17 cellular contexts compared by ENCODE assay signal in genomic region chr2:46050489-46050888, GRCh38.
DNase-seq lines count a peak whose midpoint lies in the region; ATAC-seq and TF ChIP-seq lines count a peak whose summit lies in the region.
"Had no signal": no experiment of that assay in that cellular context is flagged by ENCODE, and none has a peak within 500 bp of the region (broad histone marks: within the 10 kb centered on the region; RNA-seq: fewer than 3 reads in every experiment).

No MANE protein-coding gene starts in this region.

- H3K27me3 ChIP-seq in brain microvascular endothelial cell (replicated peaks) = no peaks in the 10 kb centered on the region
- H3K27me3 ChIP-seq in thoracic aorta (replicated peaks; ENCODE audit: insufficient read depth) = no peaks in the 10 kb centered on the region

- H3K36me3 ChIP-seq in brain microvascular endothelial cell (replicated peaks) = no peaks in the 10 kb centered on the region
- no peaks in the 10 kb centered on the region for H3K36me3 ChIP-seq in thoracic aorta

- H3K4me3 ChIP-seq in brain microvascular endothelial cell (ENCODE audit: low read depth, low read length) = no peak overlapping the region
- H3K4me3 ChIP-seq in thoracic aorta = no peak overlapping the region
- H3K4me3 ChIP-seq: A549 had no signal

- CTCF ChIA-PET in activated CD8-positive, alpha-beta T cell treated with anti-CD3 and anti-CD28 coated beads for 36 hours (lab: Charles Lee) = interaction anchor here (3.6 kb wide), 1 partner anchor 12 kb away, joined by 18 read pairs; no protein-coding TSS in a partner anchor
- CTCF ChIA-PET in activated CD8-positive, alpha-beta T cell treated with anti-CD3 and anti-CD28 coated beads, Interleukin-2, amount 10 ng/mL, durations not matched to agents 7 days and 5 days (lab: Charles Lee) = interaction anchor here (1.6 to 4.3 kb wide), 2 partner anchors 12 to 40 kb away, joined by 4 to 30 read pairs; no protein-coding TSS in a partner anchor

- H3K9me3 Mint-ChIP-seq in activated CD8-positive, alpha-beta T cell treated with anti-CD3 and anti-CD28 coated beads for 36 hours = no peaks in the 10 kb centered on the region
- H3K9me3 Mint-ChIP-seq in activated CD8-positive, alpha-beta T cell treated with anti-CD3 and anti-CD28 coated beads, Interleukin-2, amount 10 ng/mL, durations not matched to agents 7 days and 5 days (ENCODE audit: insufficient read depth) = no peaks in the 10 kb centered on the region
- H3K9me3 Mint-ChIP-seq: activated T-cell treated with anti-CD3 and anti-CD28 coated beads, Interleukin-2, amount 50 U/mL, for 4 hours had no signal

- peak; percentile 13 for TF ChIP-seq CTCF in activated CD8-positive, alpha-beta T cell treated with anti-CD3 and anti-CD28 coated beads for 36 hours (IDR thresholded peaks at IDR 0.05)
- TF ChIP-seq CTCF in brain microvascular endothelial cell (IDR thresholded peaks at IDR 0.05; ENCODE audit: low read depth, low read length, missing control alignments) (peak; percentile 23), thoracic aorta (IDR thresholded peaks at IDR 0.05) (no peak)

- H3K27me3 Mint-ChIP-seq in activated CD8-positive, alpha-beta T cell treated with anti-CD3 and anti-CD28 coated beads for 36 hours = no peaks in the 10 kb centered on the region
- H3K27me3 Mint-ChIP-seq in activated CD8-positive, alpha-beta T cell treated with anti-CD3 and anti-CD28 coated beads, Interleukin-2, amount 10 ng/mL, durations not matched to agents 7 days and 5 days (ENCODE audit: low read depth) = no peaks in the 10 kb centered on the region
- H3K27me3 Mint-ChIP-seq: CD8-positive, alpha-beta memory T cell had no signal

- no peaks in the 10 kb centered on the region for H3K36me3 Mint-ChIP-seq in activated CD8-positive, alpha-beta T cell treated with anti-CD3 and anti-CD28 coated beads for 36 hours (ENCODE audit: low read depth)
- no peaks in the 10 kb centered on the region for H3K36me3 Mint-ChIP-seq in activated CD8-positive, alpha-beta T cell treated with anti-CD3 and anti-CD28 coated beads, Interleukin-2, amount 10 ng/mL, durations not matched to agents 7 days and 5 days (ENCODE audit: low read depth)

- POLR2A ChIA-PET in activated CD8-positive, alpha-beta T cell treated with anti-CD3 and anti-CD28 coated beads for 36 hours (lab: Charles Lee) = interaction anchor here (1.7 kb wide), 1 partner anchor 24 kb away, joined by 3 read pairs; no protein-coding TSS in a partner anchor
- POLR2A ChIA-PET in activated CD8-positive, alpha-beta T cell treated with anti-CD3 and anti-CD28 coated beads, Interleukin-2, amount 10 ng/mL, durations not matched to agents 7 days and 5 days (lab: Charles Lee) = no interaction called here

- in situ Hi-C loops in brain microvascular endothelial cell (cut with HindIII; ENCODE audit: low pct_ligation_motif_present, low sequenced_read_pairs) = no loop called here

- H3K9me3 ChIP-seq in thoracic aorta = no peaks in the 10 kb centered on the region
- H3K9me3 ChIP-seq: A549 had no signal

- H3K27ac ChIP-seq in brain microvascular endothelial cell (no peak overlapping the region), thoracic aorta (peak overlapping the region; percentile 36 to 63)
- H3K27ac ChIP-seq: A549 had no signal

- no peak for DNase-seq in activated CD8-positive, alpha-beta T cell treated with anti-CD3 and anti-CD28 coated beads for 36 hours
- DNase-seq in activated CD8-positive, alpha-beta T cell treated with anti-CD3 and anti-CD28 coated beads, Interleukin-2, amount 10 ng/mL, durations not matched to agents 7 days and 5 days = no peak
- DNase-seq in brain microvascular endothelial cell (no peak), iPS-NIHi7 (ENCODE audit: extremely low spot score) (peak; percentile 44), thoracic aorta (ENCODE audit: low spot score) (no peak), NCI-H2107 treated with DMSO at 0.1 percent for 48 hours (lab: John Stamatoyannopoulos, UW; ENCODE audit: unreplicated experiment) (no peak)
- DNase-seq: activated T-cell treated with anti-CD3 and anti-CD28 coated beads, Interleukin-2, amount 50 U/mL, for 4 hours; CD8-positive, alpha-beta memory T cell; cerebellar nuclear complex; head of caudate nucleus; KG1; kidney glomerular epithelial cell; stimulated activated naive CD4-positive, alpha-beta T cell treated with Interleukin-2 at 50 U/mL for 16 hours had no signal

- no peak for ATAC-seq in activated CD8-positive, alpha-beta T cell treated with anti-CD3 and anti-CD28 coated beads for 36 hours
- ATAC-seq in activated CD8-positive, alpha-beta T cell treated with anti-CD3 and anti-CD28 coated beads, Interleukin-2, amount 10 ng/mL, durations not matched to agents 7 days and 5 days = no peak
- ATAC-seq in thoracic aorta (ENCODE audit: insufficient number of reproducible peaks, low FRiP score, low read depth) = no peak
- ATAC-seq in GM19328 (IDR thresholded peaks at IDR 0.05; ENCODE audit: unreplicated experiment) = no peak
- no peak for ATAC-seq in HG03378 (IDR thresholded peaks at IDR 0.05; ENCODE audit: unreplicated experiment)
- ATAC-seq: activated T-cell treated with anti-CD3 and anti-CD28 coated beads, Interleukin-2, amount 50 U/mL, for 4 hours; Right ventricle myocardium inferior had no signal

- H3K4me1 ChIP-seq in thoracic aorta (ENCODE audit: control insufficient read depth in 1 of 2, low read depth in 2 of 2) = peaks cover 4 to 19% of the 10 kb centered on the region in 2 donors
- H3K4me1 ChIP-seq: A549 had no signal

- H3K4me1 Mint-ChIP-seq in activated CD8-positive, alpha-beta T cell treated with anti-CD3 and anti-CD28 coated beads for 36 hours (ENCODE audit: low read depth) = peaks cover 16% of the 10 kb centered on the region
- peaks cover 11% of the 10 kb centered on the region for H3K4me1 Mint-ChIP-seq in activated CD8-positive, alpha-beta T cell treated with anti-CD3 and anti-CD28 coated beads, Interleukin-2, amount 10 ng/mL, durations not matched to agents 7 days and 5 days (ENCODE audit: low read depth)
- H3K4me1 Mint-ChIP-seq: CD8-positive, alpha-beta memory T cell had no signal

- no peak overlapping the region for H3K4me3 Mint-ChIP-seq in activated CD8-positive, alpha-beta T cell treated with anti-CD3 and anti-CD28 coated beads for 36 hours
- no peak overlapping the region for H3K4me3 Mint-ChIP-seq in activated CD8-positive, alpha-beta T cell treated with anti-CD3 and anti-CD28 coated beads, Interleukin-2, amount 10 ng/mL, durations not matched to agents 7 days and 5 days
- H3K4me3 Mint-ChIP-seq: activated T-cell treated with anti-CD3 and anti-CD28 coated beads, Interleukin-2, amount 50 U/mL, for 4 hours; CD8-positive, alpha-beta memory T cell had no signal

- no peak overlapping the region for H3K27ac Mint-ChIP-seq in activated CD8-positive, alpha-beta T cell treated with anti-CD3 and anti-CD28 coated beads for 36 hours
- H3K27ac Mint-ChIP-seq in activated CD8-positive, alpha-beta T cell treated with anti-CD3 and anti-CD28 coated beads, Interleukin-2, amount 10 ng/mL, durations not matched to agents 7 days and 5 days = no peak overlapping the region
- H3K27ac Mint-ChIP-seq: CD8-positive, alpha-beta memory T cell had no signal

- intact Hi-C loops in activated CD8-positive, alpha-beta T cell treated with anti-CD3 and anti-CD28 coated beads for 36 hours (cut with micrococcal nuclease) = no loop called here
